1 cellular context compared by ENCODE assay signal in the genomic region with DNA sequence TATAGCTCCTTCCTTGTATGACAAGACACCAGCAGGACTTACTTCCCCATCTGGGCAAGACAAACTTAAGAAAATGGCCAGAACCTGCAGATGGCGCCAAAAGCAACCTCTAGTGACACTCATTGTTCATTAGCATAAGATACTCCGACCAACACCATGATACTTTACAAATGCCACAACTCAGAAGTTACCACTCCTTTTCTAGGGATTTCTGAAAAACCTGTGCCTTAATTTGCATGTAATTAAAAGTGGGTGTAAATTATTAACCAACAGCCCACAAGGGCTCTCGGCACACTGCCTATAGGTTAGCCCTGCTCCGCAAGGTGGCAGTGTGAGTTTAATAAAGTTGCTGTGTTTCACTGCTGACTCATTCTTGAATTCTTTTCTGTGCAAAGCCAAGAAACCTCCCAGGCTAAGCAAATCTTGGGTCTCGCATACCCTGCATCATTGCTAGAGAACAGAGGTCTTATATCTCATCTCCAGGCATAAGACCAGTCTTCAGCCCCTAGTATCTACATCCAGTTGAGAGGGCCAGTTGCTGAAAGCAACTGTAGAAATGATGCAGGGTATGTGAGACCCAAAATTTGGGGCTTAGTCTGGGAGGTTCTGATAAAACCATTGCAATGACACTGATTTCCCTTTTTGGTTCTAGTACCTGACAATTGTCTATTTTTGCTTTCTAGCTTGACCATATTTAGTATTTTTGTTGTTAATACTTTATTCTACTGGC.
TF ChIP-seq lines count a peak whose summit lies in the region.

No MANE protein-coding gene starts in this region.

TF ChIP-seq in K562, 482 proteins besides CTCF, POLR2A, EP300 and RAD21 (continued from another document and continues in another):
- TF ChIP-seq, protein P1, sequence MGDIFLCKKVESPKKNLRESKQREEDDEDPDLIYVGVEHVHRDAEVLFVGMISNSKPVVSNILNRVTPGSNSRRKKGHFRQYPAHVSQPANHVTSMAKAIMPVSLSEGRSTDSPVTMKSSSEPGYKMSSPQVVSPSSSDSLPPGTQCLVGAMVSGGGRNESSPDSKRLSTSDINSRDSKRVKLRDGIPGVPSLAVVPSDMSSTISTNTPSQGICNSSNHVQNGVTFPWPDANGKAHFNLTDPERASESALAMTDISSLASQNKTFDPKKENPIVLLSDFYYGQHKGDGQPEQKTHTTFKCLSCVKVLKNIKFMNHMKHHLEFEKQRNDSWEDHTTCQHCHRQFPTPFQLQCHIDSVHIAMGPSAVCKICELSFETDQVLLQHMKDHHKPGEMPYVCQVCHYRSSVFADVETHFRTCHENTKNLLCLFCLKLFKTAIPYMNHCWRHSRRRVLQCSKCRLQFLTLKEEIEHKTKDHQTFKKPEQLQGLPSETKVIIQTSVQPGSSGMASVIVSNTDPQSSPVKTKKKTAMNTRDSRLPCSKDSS (IDR thresholded peaks at IDR 0.05; ENCODE audit: low read depth, partially characterized antibody): no peak
- no peak for TF ChIP-seq ZNF175 (CRISPR knock-in tag; IDR thresholded peaks at IDR 0.05; ENCODE audit: low read depth)
- TF ChIP-seq E2F6 (IDR thresholded peaks at IDR 0.05; ENCODE audit: borderline replicate concordance in 1 of 2, extremely low read depth in 1 of 2, insufficient read depth in 1 of 2, insufficient read length in 1 of 2, low read depth in 1 of 2, low read length in 1 of 2, poor library complexity in 1 of 2, severe bottlenecking in 1 of 2): no peak
- peak; percentile 68; the same call in 1 of the 2 replicates for TF ChIP-seq LARP7 (IDR thresholded peaks at IDR 0.05)
- 0 out of 2 replicates have a peak, but pooled peaks have one; percentile 39 for TF ChIP-seq ESRRA (IDR thresholded peaks at IDR 0.05; ENCODE audit: borderline replicate concordance, low read depth)
- no peak for TF ChIP-seq ZNF57 (CRISPR knock-in tag; IDR thresholded peaks at IDR 0.05)
- peak; percentile 25 for TF ChIP-seq CEBPB (tag; IDR thresholded peaks at IDR 0.05)
- TF ChIP-seq, protein P2, sequence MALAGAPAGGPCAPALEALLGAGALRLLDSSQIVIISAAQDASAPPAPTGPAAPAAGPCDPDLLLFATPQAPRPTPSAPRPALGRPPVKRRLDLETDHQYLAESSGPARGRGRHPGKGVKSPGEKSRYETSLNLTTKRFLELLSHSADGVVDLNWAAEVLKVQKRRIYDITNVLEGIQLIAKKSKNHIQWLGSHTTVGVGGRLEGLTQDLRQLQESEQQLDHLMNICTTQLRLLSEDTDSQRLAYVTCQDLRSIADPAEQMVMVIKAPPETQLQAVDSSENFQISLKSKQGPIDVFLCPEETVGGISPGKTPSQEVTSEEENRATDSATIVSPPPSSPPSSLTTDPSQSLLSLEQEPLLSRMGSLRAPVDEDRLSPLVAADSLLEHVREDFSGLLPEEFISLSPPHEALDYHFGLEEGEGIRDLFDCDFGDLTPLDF (CRISPR knock-in tag; IDR thresholded peaks at IDR 0.05): no peak
- TF ChIP-seq E4F1 (CRISPR knock-in tag; IDR thresholded peaks at IDR 0.05; ENCODE audit: borderline replicate concordance): no peak
- no peak for TF ChIP-seq BRCA1 (IDR thresholded peaks at IDR 0.05)
- TF ChIP-seq BRCA1 (CRISPR knock-in tag; IDR thresholded peaks at IDR 0.05): no peak
- TF ChIP-seq ZFP91 (CRISPR knock-in tag; IDR thresholded peaks at IDR 0.05): no peak
- peak; percentile 62; the same call in 1 of the 2 replicates for TF ChIP-seq SOX6 (IDR thresholded peaks at IDR 0.05)
- TF ChIP-seq NR2F6 (CRISPR knock-in tag; IDR thresholded peaks at IDR 0.05): no peak
- no peak for TF ChIP-seq ZFPM2 (CRISPR knock-in tag; IDR thresholded peaks at IDR 0.05)
- no peak for TF ChIP-seq SPI1 (IDR thresholded peaks at IDR 0.05; ENCODE audit: borderline replicate concordance, low read depth, low read length)
- TF ChIP-seq MAFK (IDR thresholded peaks at IDR 0.05; ENCODE audit: low read length): peak; percentile 85
- no peak for TF ChIP-seq RBBP5 (IDR thresholded peaks at IDR 0.05; ENCODE audit: borderline replicate concordance, insufficient read depth, low read length, poor library complexity, severe bottlenecking)
- peak; percentile 88; the same call in 1 of the 2 replicates for TF ChIP-seq ZC3H8 (IDR thresholded peaks at IDR 0.05)
- TF ChIP-seq POLR3A (IDR thresholded peaks at IDR 0.05; ENCODE audit: borderline replicate concordance, extremely low read depth, insufficient read depth, insufficient read length): no peak
- TF ChIP-seq IRF9 (tag; IDR thresholded peaks at IDR 0.05): 0 out of 2 replicates have a peak, but pooled peaks have one; percentile 40
- peak; percentile 85; the same call in 1 of the 2 replicates for TF ChIP-seq ARID2 (IDR thresholded peaks at IDR 0.05)
- no peak for TF ChIP-seq MXI1 (IDR thresholded peaks at IDR 0.05; ENCODE audit: low read depth, low read length)
- no peak for TF ChIP-seq TAF9B (IDR thresholded peaks at IDR 0.05; ENCODE audit: partially characterized antibody)
- no peak for TF ChIP-seq U2AF2 (optimal IDR thresholded peaks at IDR 0.05; ENCODE audit: low read depth, low read length)
- TF ChIP-seq ETV1 (tag; conservative IDR thresholded peaks at IDR 0.05; ENCODE audit: low read depth): no peak
- TF ChIP-seq, protein P3, sequence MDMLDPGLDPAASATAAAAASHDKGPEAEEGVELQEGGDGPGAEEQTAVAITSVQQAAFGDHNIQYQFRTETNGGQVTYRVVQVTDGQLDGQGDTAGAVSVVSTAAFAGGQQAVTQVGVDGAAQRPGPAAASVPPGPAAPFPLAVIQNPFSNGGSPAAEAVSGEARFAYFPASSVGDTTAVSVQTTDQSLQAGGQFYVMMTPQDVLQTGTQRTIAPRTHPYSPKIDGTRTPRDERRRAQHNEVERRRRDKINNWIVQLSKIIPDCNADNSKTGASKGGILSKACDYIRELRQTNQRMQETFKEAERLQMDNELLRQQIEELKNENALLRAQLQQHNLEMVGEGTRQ (CRISPR knock-in tag; IDR thresholded peaks at IDR 0.05): no peak
- TF ChIP-seq CCNT2 (IDR thresholded peaks at IDR 0.05; ENCODE audit: borderline replicate concordance, extremely low read depth, insufficient read length, low read depth, low read length): no peak
- TF ChIP-seq, protein P4, sequence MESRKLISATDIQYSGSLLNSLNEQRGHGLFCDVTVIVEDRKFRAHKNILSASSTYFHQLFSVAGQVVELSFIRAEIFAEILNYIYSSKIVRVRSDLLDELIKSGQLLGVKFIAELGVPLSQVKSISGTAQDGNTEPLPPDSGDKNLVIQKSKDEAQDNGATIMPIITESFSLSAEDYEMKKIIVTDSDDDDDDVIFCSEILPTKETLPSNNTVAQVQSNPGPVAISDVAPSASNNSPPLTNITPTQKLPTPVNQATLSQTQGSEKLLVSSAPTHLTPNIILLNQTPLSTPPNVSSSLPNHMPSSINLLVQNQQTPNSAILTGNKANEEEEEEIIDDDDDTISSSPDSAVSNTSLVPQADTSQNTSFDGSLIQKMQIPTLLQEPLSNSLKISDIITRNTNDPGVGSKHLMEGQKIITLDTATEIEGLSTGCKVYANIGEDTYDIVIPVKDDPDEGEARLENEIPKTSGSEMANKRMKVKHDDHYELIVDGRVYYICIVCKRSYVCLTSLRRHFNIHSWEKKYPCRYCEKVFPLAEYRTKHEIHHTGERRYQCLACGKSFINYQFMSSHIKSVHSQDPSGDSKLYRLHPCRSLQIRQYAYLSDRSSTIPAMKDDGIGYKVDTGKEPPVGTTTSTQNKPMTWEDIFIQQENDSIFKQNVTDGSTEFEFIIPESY (CRISPR knock-in tag; IDR thresholded peaks at IDR 0.05): peak; percentile 51; the same call in 1 of the 2 replicates
- no peak for TF ChIP-seq ZC3H4 (CRISPR knock-in tag; IDR thresholded peaks at IDR 0.05; ENCODE audit: borderline replicate concordance)
- no peak for TF ChIP-seq ELF4 (CRISPR knock-in tag; IDR thresholded peaks at IDR 0.05)
- TF ChIP-seq, protein P5, sequence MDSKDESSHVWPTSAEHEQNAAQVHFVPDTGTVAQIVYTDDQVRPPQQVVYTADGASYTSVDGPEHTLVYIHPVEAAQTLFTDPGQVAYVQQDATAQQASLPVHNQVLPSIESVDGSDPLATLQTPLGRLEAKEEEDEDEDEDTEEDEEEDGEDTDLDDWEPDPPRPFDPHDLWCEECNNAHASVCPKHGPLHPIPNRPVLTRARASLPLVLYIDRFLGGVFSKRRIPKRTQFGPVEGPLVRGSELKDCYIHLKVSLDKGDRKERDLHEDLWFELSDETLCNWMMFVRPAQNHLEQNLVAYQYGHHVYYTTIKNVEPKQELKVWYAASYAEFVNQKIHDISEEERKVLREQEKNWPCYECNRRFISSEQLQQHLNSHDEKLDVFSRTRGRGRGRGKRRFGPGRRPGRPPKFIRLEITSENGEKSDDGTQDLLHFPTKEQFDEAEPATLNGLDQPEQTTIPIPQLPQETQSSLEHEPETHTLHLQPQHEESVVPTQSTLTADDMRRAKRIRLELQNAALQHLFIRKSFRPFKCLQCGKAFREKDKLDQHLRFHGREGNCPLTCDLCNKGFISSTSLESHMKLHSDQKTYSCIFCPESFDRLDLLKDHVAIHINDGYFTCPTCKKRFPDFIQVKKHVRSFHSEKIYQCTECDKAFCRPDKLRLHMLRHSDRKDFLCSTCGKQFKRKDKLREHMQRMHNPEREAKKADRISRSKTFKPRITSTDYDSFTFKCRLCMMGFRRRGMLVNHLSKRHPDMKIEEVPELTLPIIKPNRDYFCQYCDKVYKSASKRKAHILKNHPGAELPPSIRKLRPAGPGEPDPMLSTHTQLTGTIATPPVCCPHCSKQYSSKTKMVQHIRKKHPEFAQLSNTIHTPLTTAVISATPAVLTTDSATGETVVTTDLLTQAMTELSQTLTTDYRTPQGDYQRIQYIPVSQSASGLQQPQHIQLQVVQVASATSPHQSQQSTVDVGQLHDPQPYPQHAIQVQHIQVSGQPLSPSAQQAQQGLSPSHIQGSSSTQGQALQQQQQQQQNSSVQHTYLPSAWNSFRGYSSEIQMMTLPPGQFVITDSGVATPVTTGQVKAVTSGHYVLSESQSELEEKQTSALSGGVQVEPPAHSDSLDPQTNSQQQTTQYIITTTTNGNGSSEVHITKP (IDR thresholded peaks at IDR 0.05; ENCODE audit: partially characterized antibody): no peak
- TF ChIP-seq, protein P6, sequence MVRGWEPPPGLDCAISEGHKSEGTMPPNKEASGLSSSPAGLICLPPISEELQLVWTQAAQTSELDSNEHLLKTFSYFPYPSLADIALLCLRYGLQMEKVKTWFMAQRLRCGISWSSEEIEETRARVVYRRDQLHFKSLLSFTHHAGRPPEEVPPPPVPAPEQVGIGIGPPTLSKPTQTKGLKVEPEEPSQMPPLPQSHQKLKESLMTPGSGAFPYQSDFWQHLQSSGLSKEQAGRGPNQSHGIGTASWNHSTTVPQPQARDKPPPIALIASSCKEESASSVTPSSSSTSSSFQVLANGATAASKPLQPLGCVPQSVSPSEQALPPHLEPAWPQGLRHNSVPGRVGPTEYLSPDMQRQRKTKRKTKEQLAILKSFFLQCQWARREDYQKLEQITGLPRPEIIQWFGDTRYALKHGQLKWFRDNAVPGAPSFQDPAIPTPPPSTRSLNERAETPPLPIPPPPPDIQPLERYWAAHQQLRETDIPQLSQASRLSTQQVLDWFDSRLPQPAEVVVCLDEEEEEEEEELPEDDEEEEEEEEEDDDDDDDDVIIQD (CRISPR knock-in tag; IDR thresholded peaks at IDR 0.05): no peak
- TF ChIP-seq, protein P7, sequence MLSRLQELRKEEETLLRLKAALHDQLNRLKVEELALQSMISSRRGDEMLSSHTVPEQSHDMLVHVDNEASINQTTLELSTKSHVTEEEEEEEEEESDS (CRISPR knock-in tag; IDR thresholded peaks at IDR 0.05): no peak
